Comparison of ENCODE assay signal across 20 cellular contexts in genomic region chr2:241137276-241138190, GRCh38.
"Had no signal": no experiment of that assay in that cellular context is flagged by ENCODE, and none has a peak within 500 bp of the region (broad histone marks: within the 10 kb centered on the region; RNA-seq: fewer than 3 reads in every experiment).

No MANE protein-coding gene starts in this region.

- H3K27ac ChIP-seq: epithelial cell of prostate, esophagus muscularis mucosa, gastrocnemius medialis, heart right ventricle, lower lobe of right lung, ovary, thoracic aorta, transverse colon had no signal

- H3K4me1 Mint-ChIP-seq: mesothelial cell of epicardium, natural killer cell, neural crest cell had no signal

- H3K36me3 Mint-ChIP-seq: natural killer cell had no signal

- H3K9me3 ChIP-seq: esophagus muscularis mucosa, gastrocnemius medialis, heart right ventricle, lower lobe of right lung, ovary, thoracic aorta, transverse colon had no signal

- H3K27me3 ChIP-seq: esophagus muscularis mucosa, gastrocnemius medialis, heart right ventricle, ovary, transverse colon had no signal

- H3K4me3 ChIP-seq: esophagus muscularis mucosa, gastrocnemius medialis, heart right ventricle, lower lobe of right lung, ovary, thoracic aorta, transverse colon had no signal

- H3K27ac Mint-ChIP-seq: dendritic cell treated with granulocyte-macrophage colony-stimulating factor and Interleukin-4, amounts not matched to agents 40 ng/mL and 50 ng/mL, for 4 days; effector memory CD8-positive, alpha-beta T cell; memory B cell; mesothelial cell of epicardium; natural killer cell; progenitor cell of endocrine pancreas had no signal

- H3K4me1 ChIP-seq: esophagus muscularis mucosa, gastrocnemius medialis, heart right ventricle, lower lobe of right lung had no signal

- H3K36me3 ChIP-seq: gastrocnemius medialis, ovary, thoracic aorta, transverse colon had no signal

- H3K4me3 Mint-ChIP-seq: dendritic cell treated with granulocyte-macrophage colony-stimulating factor and Interleukin-4, amounts not matched to agents 40 ng/mL and 50 ng/mL, for 4 days; effector memory CD8-positive, alpha-beta T cell; memory B cell; mesothelial cell of epicardium; natural killer cell; neural crest cell had no signal

- DNase-seq: effector memory CD8-positive, alpha-beta T cell; gastrocnemius medialis; heart right ventricle; hypothalamus; lower lobe of right lung; natural killer cell; small intestine; stimulated activated CD4-positive, alpha-beta T cell treated with anti-CD3 and anti-CD28 coated beads, Interleukin-12 subunit alpha, Interleukin-12 subunit beta, amount 100 ng/mL, for 4 hours; stimulated activated naive CD4-positive, alpha-beta T cell treated with Interleukin-2 at 50 U/mL for 16 hours; transverse colon had no signal

- H3K27me3 Mint-ChIP-seq: dendritic cell treated with granulocyte-macrophage colony-stimulating factor and Interleukin-4, amounts not matched to agents 40 ng/mL and 50 ng/mL, for 4 days; effector memory CD8-positive, alpha-beta T cell; memory B cell; progenitor cell of endocrine pancreas had no signal

- H3K9me3 Mint-ChIP-seq: dendritic cell treated with granulocyte-macrophage colony-stimulating factor and Interleukin-4, amounts not matched to agents 40 ng/mL and 50 ng/mL, for 4 days; effector memory CD8-positive, alpha-beta T cell; memory B cell; mesothelial cell of epicardium; natural killer cell; neural crest cell had no signal

- ATAC-seq: effector memory CD8-positive, alpha-beta T cell; gastrocnemius medialis; left lobe of liver; lower lobe of right lung; natural killer cell had no signal
